In the genomic region with DNA sequence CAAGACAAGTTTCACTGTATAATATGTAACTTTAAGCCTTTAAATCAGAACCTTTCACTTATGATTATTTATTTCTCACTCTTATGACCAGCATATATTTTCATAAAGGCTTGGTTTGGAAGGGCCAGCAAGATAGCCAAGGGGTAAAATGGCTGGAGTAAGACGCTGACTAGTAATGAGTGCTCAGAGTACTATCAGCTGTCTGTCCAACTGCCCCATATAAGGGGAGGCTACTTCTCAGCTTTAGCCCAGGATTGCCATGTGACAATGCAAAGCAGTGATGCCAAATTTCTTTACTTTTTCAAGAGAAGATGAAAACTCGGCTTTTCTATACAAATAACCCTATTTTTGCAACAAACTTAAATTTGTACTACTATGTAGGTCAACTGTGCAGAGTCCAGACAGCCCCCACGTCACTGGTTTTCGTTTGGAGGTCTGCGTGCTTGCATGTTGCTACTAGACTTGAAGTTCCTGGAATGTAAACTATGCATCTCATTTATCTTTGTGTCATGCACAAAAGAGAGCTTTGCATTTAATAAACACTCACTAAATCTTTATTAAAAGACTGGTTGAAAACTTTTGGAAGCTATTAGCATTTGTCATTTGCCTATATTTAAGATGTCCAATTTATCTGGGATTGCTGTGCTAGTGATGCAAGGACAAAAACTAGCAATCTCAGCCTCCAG, we compare ENCODE assay signal across 21 cellular contexts.
DNase-seq lines count a peak whose midpoint lies in the region; ATAC-seq and TF ChIP-seq lines count a peak whose summit lies in the region.
"Had no signal": no experiment of that assay in that cellular context is flagged by ENCODE, and none has a peak within 500 bp of the region (broad histone marks: within the 10 kb centered on the region; RNA-seq: fewer than 3 reads in every experiment).

No MANE protein-coding gene starts in this region.

- H3K4me1 Mint-ChIP-seq in osteocyte (ENCODE audit: unreplicated experiment) (peaks cover 40% of the 10 kb centered on the region), progenitor cell of endocrine pancreas (ENCODE audit: low read depth) (no peaks in the 10 kb centered on the region), GM23338 (no peaks in the 10 kb centered on the region)
- no peaks in the 10 kb centered on the region for H3K4me1 Mint-ChIP-seq in activated CD8-positive, alpha-beta T cell treated with anti-CD3 and anti-CD28 coated beads for 36 hours (ENCODE audit: low read depth)
- H3K4me1 Mint-ChIP-seq: activated CD4-positive, alpha-beta T cell treated with anti-CD3 and anti-CD28 coated beads for 36 hours; activated CD8-positive, alpha-beta memory T cell treated with anti-CD3 and anti-CD28 coated beads, Interleukin-2, amount 10 ng/mL, durations not matched to agents 7 days and 5 days; CD8-positive, alpha-beta memory T cell; neural crest cell had no signal

- H3K27me3 Mint-ChIP-seq in osteocyte (ENCODE audit: unreplicated experiment) (no peaks in the 10 kb centered on the region), progenitor cell of endocrine pancreas (no peaks in the 10 kb centered on the region), GM23338 (ENCODE audit: insufficient read depth, low read depth, poor library complexity) (no peaks in the 10 kb centered on the region)
- H3K27me3 Mint-ChIP-seq in activated CD8-positive, alpha-beta T cell treated with anti-CD3 and anti-CD28 coated beads for 36 hours, result no peaks in the 10 kb centered on the region
- H3K27me3 Mint-ChIP-seq: activated CD4-positive, alpha-beta T cell treated with anti-CD3 and anti-CD28 coated beads for 36 hours; activated CD8-positive, alpha-beta memory T cell treated with anti-CD3 and anti-CD28 coated beads, Interleukin-2, amount 10 ng/mL, durations not matched to agents 7 days and 5 days; CD8-positive, alpha-beta memory T cell; stimulated activated memory B cell treated with anti-CD40 and anti-IgM and Interleukin-4, amounts not matched to agents 10 μg/mL and 1 μg/mL and 100 μg/mL, for 72 hours had no signal

- no peak overlapping the region for H3K4me2 ChIP-seq in GM23338

- no peaks in the 10 kb centered on the region for H3F3A ChIP-seq in GM23338 (replicated peaks; ENCODE audit: low read depth)

- no peak for TF ChIP-seq CTCF in astrocyte of the cerebellum (IDR thresholded peaks at IDR 0.05; ENCODE audit: low read depth, low read length, missing control alignments)
- TF ChIP-seq CTCF in fibroblast of pulmonary artery (IDR thresholded peaks at IDR 0.05; ENCODE audit: low read length, missing control alignments), result no peak
- no peak for TF ChIP-seq CTCF in osteocyte (IDR thresholded peaks at IDR 0.05)
- no peak for TF ChIP-seq CTCF in progenitor cell of endocrine pancreas (IDR thresholded peaks at IDR 0.05; ENCODE audit: unreplicated experiment)
- TF ChIP-seq CTCF in activated CD8-positive, alpha-beta T cell treated with anti-CD3 and anti-CD28 coated beads for 36 hours (IDR thresholded peaks at IDR 0.05), result no peak
- no peak for TF ChIP-seq CTCF in GM23338 (conservative IDR thresholded peaks at IDR 0.05; ENCODE audit: low read depth in 2 of 2)

- no peaks in the 10 kb centered on the region for H3K4me1 ChIP-seq in GM23338 (ENCODE audit: insufficient read depth)
- H3K4me1 ChIP-seq: prostate gland, suprapubic skin had no signal

- H3K4me3 ChIP-seq in astrocyte of the cerebellum (ENCODE audit: low read depth, low read length) (no peak overlapping the region), fibroblast of pulmonary artery (replicated peaks; ENCODE audit: low read depth, low read length) (no peak overlapping the region), GM23338 (no peak overlapping the region)
- H3K4me3 ChIP-seq: coronary artery, prostate gland, suprapubic skin had no signal

- H3K9me3 Mint-ChIP-seq in osteocyte (ENCODE audit: unreplicated experiment) (peaks cover under 1% of the 10 kb centered on the region), progenitor cell of endocrine pancreas (ENCODE audit: low read depth) (peaks cover 6% of the 10 kb centered on the region), GM23338 (no peaks in the 10 kb centered on the region)
- H3K9me3 Mint-ChIP-seq in activated CD8-positive, alpha-beta T cell treated with anti-CD3 and anti-CD28 coated beads for 36 hours, result peaks cover 9% of the 10 kb centered on the region
- H3K9me3 Mint-ChIP-seq: CD8-positive, alpha-beta memory T cell had no signal

- no peak overlapping the region for H2AFZ ChIP-seq in GM23338

- H3K9me2 ChIP-seq in GM23338 (ENCODE audit: insufficient read depth), result peaks cover 3% of the 10 kb centered on the region

- H3K27ac ChIP-seq in GM23338 (ENCODE audit: low read depth), result no peak overlapping the region
- H3K27ac ChIP-seq: coronary artery, prostate gland, suprapubic skin had no signal

- no peaks in the 10 kb centered on the region for H3K36me3 ChIP-seq in GM23338 (ENCODE audit: insufficient read depth)
- H3K36me3 ChIP-seq: prostate gland, suprapubic skin had no signal

- CTCF ChIA-PET in activated CD8-positive, alpha-beta T cell treated with anti-CD3 and anti-CD28 coated beads for 36 hours (lab: Charles Lee), result interaction anchor here (0.9 kb wide), 1 partner anchor 13 kb away, joined by 3 read pairs; no protein-coding TSS in a partner anchor

- in situ Hi-C loops in astrocyte of the cerebellum (cut with HindIII; ENCODE audit: low sequenced_read_pairs), result no loop called here

- peak; percentile 88 for DNase-seq in EH (ENCODE audit: low read depth)
- peak; percentile 63 for DNase-seq in astrocyte of the cerebellum (ENCODE audit: low read depth)
- peak; percentile 76 for DNase-seq in fibroblast of pulmonary artery (ENCODE audit: low read depth)
- no peak for DNase-seq in osteocyte (ENCODE audit: extremely low spot score, unreplicated experiment)
- no peak for DNase-seq in progenitor cell of endocrine pancreas (ENCODE audit: low spot score, unreplicated experiment)
- DNase-seq in activated CD8-positive, alpha-beta T cell treated with anti-CD3 and anti-CD28 coated beads for 36 hours, result no peak
- DNase-seq in GM23338 (ENCODE audit: low spot score), result no peak
- DNase-seq: activated CD4-positive, alpha-beta T cell treated with anti-CD3 and anti-CD28 coated beads for 36 hours; activated CD8-positive, alpha-beta memory T cell treated with anti-CD3 and anti-CD28 coated beads, Interleukin-2, amount 10 ng/mL, durations not matched to agents 7 days and 5 days; activated naive CD4-positive, alpha-beta T cell treated with anti-CD3 and anti-CD28 coated beads, Interleukin-2, amount 50 U/mL, for 16 hours; anterior cingulate cortex; CD8-positive, alpha-beta memory T cell; DMS53; NCI-H1694; T-helper 1 cell had no signal

- no peaks in the 10 kb centered on the region for H4K20me1 ChIP-seq in GM23338 (replicated peaks; ENCODE audit: insufficient read depth)

- H3K4me3 Mint-ChIP-seq in osteocyte (ENCODE audit: unreplicated experiment) (no peak overlapping the region), progenitor cell of endocrine pancreas (ENCODE audit: low read depth) (no peak overlapping the region), GM23338 (no peak overlapping the region)
- H3K4me3 Mint-ChIP-seq in activated CD8-positive, alpha-beta T cell treated with anti-CD3 and anti-CD28 coated beads for 36 hours, result no peak overlapping the region
- H3K4me3 Mint-ChIP-seq: activated CD4-positive, alpha-beta T cell treated with anti-CD3 and anti-CD28 coated beads for 36 hours; activated CD8-positive, alpha-beta memory T cell treated with anti-CD3 and anti-CD28 coated beads, Interleukin-2, amount 10 ng/mL, durations not matched to agents 7 days and 5 days; CD8-positive, alpha-beta memory T cell; neural crest cell; stimulated activated memory B cell treated with anti-CD40 and anti-IgM and Interleukin-4, amounts not matched to agents 10 μg/mL and 1 μg/mL and 100 μg/mL, for 72 hours had no signal

- no peaks in the 10 kb centered on the region for H3K79me2 ChIP-seq in GM23338 (replicated peaks; ENCODE audit: insufficient read depth)

- ATAC-seq in GM21717 (IDR thresholded peaks at IDR 0.05; ENCODE audit: unreplicated experiment) (no peak), GM23338 (no peak)
- no peak for ATAC-seq in activated CD8-positive, alpha-beta T cell treated with anti-CD3 and anti-CD28 coated beads for 36 hours
- ATAC-seq: activated CD4-positive, alpha-beta T cell treated with anti-CD3 and anti-CD28 coated beads for 36 hours; activated CD8-positive, alpha-beta memory T cell treated with anti-CD3 and anti-CD28 coated beads, Interleukin-2, amount 10 ng/mL, durations not matched to agents 7 days and 5 days; stimulated activated memory B cell treated with anti-CD40 and anti-IgM and Interleukin-4, amounts not matched to agents 10 μg/mL and 1 μg/mL and 100 μg/mL, for 72 hours had no signal

- no peaks in the 10 kb centered on the region for H3K27me3 ChIP-seq in GM23338 (ENCODE audit: insufficient read depth)
- H3K27me3 ChIP-seq: suprapubic skin had no signal

- POLR2A ChIA-PET in activated CD8-positive, alpha-beta T cell treated with anti-CD3 and anti-CD28 coated beads for 36 hours (lab: Charles Lee), result interaction anchor here (0.7 kb wide), 1 partner anchor 641 kb away, joined by 3 read pairs; no protein-coding TSS in a partner anchor

- H3K27ac Mint-ChIP-seq in osteocyte (ENCODE audit: unreplicated experiment), result peak overlapping the region; percentile 75
- no peak overlapping the region for H3K27ac Mint-ChIP-seq in progenitor cell of endocrine pancreas
- H3K27ac Mint-ChIP-seq in activated CD8-positive, alpha-beta T cell treated with anti-CD3 and anti-CD28 coated beads for 36 hours, result no peak overlapping the region
- H3K27ac Mint-ChIP-seq in GM23338, result no peak overlapping the region
- H3K27ac Mint-ChIP-seq: activated CD4-positive, alpha-beta T cell treated with anti-CD3 and anti-CD28 coated beads for 36 hours; activated CD8-positive, alpha-beta memory T cell treated with anti-CD3 and anti-CD28 coated beads, Interleukin-2, amount 10 ng/mL, durations not matched to agents 7 days and 5 days; CD8-positive, alpha-beta memory T cell; stimulated activated memory B cell treated with anti-CD40 and anti-IgM and Interleukin-4, amounts not matched to agents 10 μg/mL and 1 μg/mL and 100 μg/mL, for 72 hours had no signal

- H3K36me3 Mint-ChIP-seq in osteocyte (ENCODE audit: unreplicated experiment) (no peaks in the 10 kb centered on the region), progenitor cell of endocrine pancreas (ENCODE audit: insufficient read depth) (no peaks in the 10 kb centered on the region), GM23338 (ENCODE audit: low read depth) (no peaks in the 10 kb centered on the region)
- H3K36me3 Mint-ChIP-seq in activated CD8-positive, alpha-beta T cell treated with anti-CD3 and anti-CD28 coated beads for 36 hours (ENCODE audit: low read depth), result no peaks in the 10 kb centered on the region
- H3K36me3 Mint-ChIP-seq: activated CD8-positive, alpha-beta memory T cell treated with anti-CD3 and anti-CD28 coated beads, Interleukin-2, amount 10 ng/mL, durations not matched to agents 7 days and 5 days; CD8-positive, alpha-beta memory T cell; stimulated activated memory B cell treated with anti-CD40 and anti-IgM and Interleukin-4, amounts not matched to agents 10 μg/mL and 1 μg/mL and 100 μg/mL, for 72 hours had no signal

- intact Hi-C loops in activated CD8-positive, alpha-beta T cell treated with anti-CD3 and anti-CD28 coated beads for 36 hours (cut with micrococcal nuclease), result no loop called here

Comparison
In these comparisons a context has a peak if more than half of its experiments do, and no peak if none do; other contexts are left out.
1. DNase-seq: peak in EH (single experiment), astrocyte of the cerebellum (single experiment) and fibroblast of pulmonary artery (single experiment); none in osteocyte (single experiment), progenitor cell of endocrine pancreas (single experiment), activated CD8-positive, alpha-beta T cell treated with anti-CD3 and anti-CD28 coated beads for 36 hours (single experiment) and GM23338 (single experiment).